11 cellular contexts compared by ENCODE assay signal in genomic region chr1:226438007-226438406, GRCh38. TPM values are rescaled to one million over a fixed set of nuclear protein-coding genes. Genes with fewer than 3 reads are reported as not detected.
DNase-seq lines count a peak whose midpoint lies in the region; ATAC-seq and TF ChIP-seq lines count a peak whose summit lies in the region.
"Had no signal": no experiment of that assay in that cellular context is flagged by ENCODE, and none has a peak within 500 bp of the region (broad histone marks: within the 10 kb centered on the region; RNA-seq: fewer than 3 reads in every experiment).

No MANE protein-coding gene starts in this region.

- RAD21 ChIA-PET in HCT116 (lab: Charles Lee; ENCODE audit: low non-redundant PET in 1 of 2, low total read pairs in 2 of 2, uncharacterized antibody in 2 of 2, unreplicated experiment in 2 of 2): no interaction called here

- H3K4me2 ChIP-seq in DOHH2 (ENCODE audit: low read length) (peak overlapping the region; percentile 99), HCT116 (ENCODE audit: low read length) (no peak overlapping the region)

- CTCF ChIA-PET in HCT116 (lab: Charles Lee): no interaction called here

- H3K4me1 Mint-ChIP-seq in glutamatergic neuron (ENCODE audit: low read depth, unreplicated experiment): peaks cover 7% of the 10 kb centered on the region
- no peaks in the 10 kb centered on the region for H3K4me1 Mint-ChIP-seq in activated T-helper 2 cell treated with anti-CD3 and anti-CD28 coated beads, Interferon-gamma antibody, Interleukin-2, Interleukin-4, amounts not matched to agents 10 μg/mL and 5 μg/mL and 100 μg/mL, durations not matched to agents 14 hours and 24 hours and 36 hours (ENCODE audit: low read depth)

- H3K36me3 ChIP-seq in DOHH2 (ENCODE audit: control insufficient read depth, low read length) (no peaks in the 10 kb centered on the region), HCT116 (ENCODE audit: control insufficient read depth in 1 of 2, insufficient read depth in 2 of 2, low read length in 2 of 2) (no peaks in the 10 kb centered on the region)

- no TSS peak for BruUV-seq in HCT116 (replicated peaks; lab: Mats Ljungman, UMichigan)

- no peak for TF ChIP-seq RAD21 in HCT116 (IDR thresholded peaks at IDR 0.05; ENCODE audit: low read depth)

- no peak for TF ChIP-seq POLR2A in HCT116 (IDR thresholded peaks at IDR 0.05; ENCODE audit: borderline replicate concordance, extremely low read depth, insufficient read depth, insufficient read length)

- H3K27me3 ChIP-seq in DOHH2 (ENCODE audit: control insufficient read depth, low read length) (no peaks in the 10 kb centered on the region), HCT116 (ENCODE audit: insufficient read depth, low read length) (no peaks in the 10 kb centered on the region)
- H3K27me3 ChIP-seq: testis had no signal

- peak; percentile 24 for TF ChIP-seq CTCF in DOHH2 (IDR thresholded peaks at IDR 0.05; ENCODE audit: low read depth, low read length, poor library complexity, severe bottlenecking)
- peak; percentile 6 to 61 (median 48); a peak in 4 of 6 replicates for TF ChIP-seq CTCF in HCT116 (IDR thresholded peaks at IDR 0.05 in 2 of 3, conservative IDR thresholded peaks at IDR 0.05 in 1 of 3; ENCODE audit: borderline replicate concordance in 1 of 3, insufficient read depth in 1 of 3, low read depth in 2 of 3, low read length in 2 of 3)
- peak; percentile 36 for TF ChIP-seq CTCF in glutamatergic neuron (IDR thresholded peaks at IDR 0.05; ENCODE audit: partially characterized antibody, unreplicated experiment)

- intact Hi-C loops in HCT116 (cut with micrococcal nuclease): no loop called here
- intact Hi-C loops in activated T-helper 2 cell treated with anti-CD3 and anti-CD28 coated beads, Interferon-gamma antibody, Interleukin-2, Interleukin-4, amounts not matched to agents 10 μg/mL and 5 μg/mL and 100 μg/mL, durations not matched to agents 14 hours and 24 hours and 36 hours (cut with micrococcal nuclease): no loop called here

- H3K36me3 Mint-ChIP-seq in glutamatergic neuron (ENCODE audit: unreplicated experiment): peaks cover 9% of the 10 kb centered on the region
- no peaks in the 10 kb centered on the region for H3K36me3 Mint-ChIP-seq in activated T-helper 2 cell treated with anti-CD3 and anti-CD28 coated beads, Interferon-gamma antibody, Interleukin-2, Interleukin-4, amounts not matched to agents 10 μg/mL and 5 μg/mL and 100 μg/mL, durations not matched to agents 14 hours and 24 hours and 36 hours (ENCODE audit: low read depth)
- H3K36me3 Mint-ChIP-seq: activated naive CD4-positive, alpha-beta T cell treated with anti-CD3 and anti-CD28 coated beads, Interleukin-2, amount 50 U/mL, for 72 hours had no signal

- no peak overlapping the region for H3K27ac Mint-ChIP-seq in glutamatergic neuron (ENCODE audit: unreplicated experiment)
- no peak overlapping the region for H3K27ac Mint-ChIP-seq in activated T-helper 2 cell treated with anti-CD3 and anti-CD28 coated beads, Interferon-gamma antibody, Interleukin-2, Interleukin-4, amounts not matched to agents 10 μg/mL and 5 μg/mL and 100 μg/mL, durations not matched to agents 14 hours and 24 hours and 36 hours
- H3K27ac Mint-ChIP-seq: activated naive CD4-positive, alpha-beta T cell treated with anti-CD3 and anti-CD28 coated beads, Interleukin-2, amount 50 U/mL, for 72 hours had no signal

- ATAC-seq in HCT116 (peak; percentile 57), HG03045 (IDR thresholded peaks at IDR 0.05; ENCODE audit: unreplicated experiment) (no peak)
- ATAC-seq: activated naive CD4-positive, alpha-beta T cell treated with anti-CD3 and anti-CD28 coated beads, Interleukin-2, amount 50 U/mL, for 72 hours had no signal

- H3K27ac ChIP-seq in DOHH2 (ENCODE audit: low read depth, low read length): peak overlapping the region; percentile 91; the same call in 1 of the 2 replicates
- no peak overlapping the region for H3K27ac ChIP-seq in HCT116 (ENCODE audit: low read depth, low read length)
- H3K27ac ChIP-seq: testis had no signal

- no peak overlapping the region for H2AFZ ChIP-seq in HCT116 (ENCODE audit: low read depth, low read length, poor library complexity, severe bottlenecking)

- no peaks in the 10 kb centered on the region for H4K20me1 ChIP-seq in DOHH2 (ENCODE audit: control insufficient read depth, insufficient read depth, low read depth, low read length)
- H4K20me1 ChIP-seq in HCT116 (ENCODE audit: insufficient read depth): no peaks in the 10 kb centered on the region

- H3F3A ChIP-seq in DOHH2 (ENCODE audit: control insufficient read depth, insufficient read depth): peaks cover 10% of the 10 kb centered on the region

- peaks cover 7% of the 10 kb centered on the region for H3K9me3 Mint-ChIP-seq in glutamatergic neuron (ENCODE audit: unreplicated experiment)
- H3K9me3 Mint-ChIP-seq in activated T-helper 2 cell treated with anti-CD3 and anti-CD28 coated beads, Interferon-gamma antibody, Interleukin-2, Interleukin-4, amounts not matched to agents 10 μg/mL and 5 μg/mL and 100 μg/mL, durations not matched to agents 14 hours and 24 hours and 36 hours: no peaks in the 10 kb centered on the region
- H3K9me3 Mint-ChIP-seq: activated naive CD4-positive, alpha-beta T cell treated with anti-CD3 and anti-CD28 coated beads, Interleukin-2, amount 50 U/mL, for 72 hours had no signal

- no peak overlapping the region for H3K9ac ChIP-seq in HCT116 (ENCODE audit: low read length)

- H3K4me3 ChIP-seq in DOHH2 (ENCODE audit: low read length): no peak overlapping the region
- H3K4me3 ChIP-seq in HCT116 (replicated peaks in 1 of 2; ENCODE audit: low read depth in 1 of 2, low read length in 2 of 2): no peak overlapping the region
- H3K4me3 ChIP-seq: testis had no signal

- H3K9me3 ChIP-seq in DOHH2 (ENCODE audit: control insufficient read depth, insufficient read depth, low read length) (peaks cover 10% of the 10 kb centered on the region; the same call in 1 of the 2 replicates), HCT116 (ENCODE audit: control insufficient read depth in 1 of 2, insufficient read depth in 1 of 2, low read depth in 1 of 2, low read length in 2 of 2) (no peaks in the 10 kb centered on the region)
- H3K9me3 ChIP-seq: testis had no signal

- H3K9me2 ChIP-seq in DOHH2 (replicated peaks; ENCODE audit: control insufficient read depth, low read length) (no peaks in the 10 kb centered on the region), HCT116 (ENCODE audit: insufficient read depth) (no peaks in the 10 kb centered on the region)

- peak; percentile 32 for DNase-seq in HCT116 (ENCODE audit: low read depth, low spot score)
- DNase-seq in SK-MEL-5 (ENCODE audit: low read depth, low spot score): peak; percentile 44
- DNase-seq in glutamatergic neuron: no peak
- DNase-seq in NCI-H2029 treated with DMSO at 0.1 percent for 48 hours (lab: John Stamatoyannopoulos, UW): no peak
- no peak for DNase-seq in activated T-helper 2 cell treated with anti-CD3 and anti-CD28 coated beads, Interferon-gamma antibody, Interleukin-2, Interleukin-4, amounts not matched to agents 10 μg/mL and 5 μg/mL and 100 μg/mL, durations not matched to agents 14 hours and 24 hours and 36 hours (ENCODE audit: low spot score)
- DNase-seq: activated CD4-positive, alpha-beta T cell treated with anti-CD3 and anti-CD28 coated beads for 48 hours; occipital lobe; testis had no signal

- in situ Hi-C loops in SK-MEL-5 (cut with HindIII; ENCODE audit: low pct_unique_long_range_greater_than_20kb, low sequenced_read_pairs): loop anchor here (25.0 kb wide), 1 partner anchor 99 kb away; the partner anchor contains the start of gene STUM

- H3K79me2 ChIP-seq in DOHH2 (ENCODE audit: control insufficient read depth, low read length): no peaks in the 10 kb centered on the region
- H3K79me2 ChIP-seq in HCT116 (ENCODE audit: insufficient read depth, low read length): no peaks in the 10 kb centered on the region

- H3K4me1 ChIP-seq in DOHH2 (ENCODE audit: control insufficient read depth, low read length) (peaks cover 73% of the 10 kb centered on the region), HCT116 (ENCODE audit: control insufficient read depth in 1 of 2, insufficient read depth in 2 of 2, low read length in 2 of 2) (peaks cover 10 to 17% of the 10 kb centered on the region in 2 experiments)
- H3K4me1 ChIP-seq: testis had no signal

- H3K4me3 Mint-ChIP-seq in glutamatergic neuron (ENCODE audit: unreplicated experiment): no peak overlapping the region
- no peak overlapping the region for H3K4me3 Mint-ChIP-seq in activated T-helper 2 cell treated with anti-CD3 and anti-CD28 coated beads, Interferon-gamma antibody, Interleukin-2, Interleukin-4, amounts not matched to agents 10 μg/mL and 5 μg/mL and 100 μg/mL, durations not matched to agents 14 hours and 24 hours and 36 hours (ENCODE audit: low read depth)

- POLR2A ChIA-PET in HCT116 (lab: Charles Lee): no interaction called here

- H3K27me3 Mint-ChIP-seq in glutamatergic neuron (ENCODE audit: unreplicated experiment): peaks cover 4% of the 10 kb centered on the region
- peaks cover 26% of the 10 kb centered on the region for H3K27me3 Mint-ChIP-seq in activated T-helper 2 cell treated with anti-CD3 and anti-CD28 coated beads, Interferon-gamma antibody, Interleukin-2, Interleukin-4, amounts not matched to agents 10 μg/mL and 5 μg/mL and 100 μg/mL, durations not matched to agents 14 hours and 24 hours and 36 hours (ENCODE audit: low read depth)

TF ChIP-seq in HCT116, 20 proteins besides CTCF, POLR2A, EP300 and RAD21 (continues in another document):
- TF ChIP-seq EZH2 (IDR thresholded peaks at IDR 0.05) (no peak), ZFX (IDR thresholded peaks at IDR 0.05) (no peak), EGR1 (IDR thresholded peaks at IDR 0.05; ENCODE audit: low read depth) (no peak), JUND (IDR thresholded peaks at IDR 0.05) (no peak), CBX3 (IDR thresholded peaks at IDR 0.05; ENCODE audit: low read depth) (no peak)

RNA-seq across cellular contexts. Expression of gene PARP1, which starts 30.1 kb away (rescaled TPM):
- total RNA-seq in HCT116 (2021; ENCODE audit: unreplicated experiment) (213 TPM), glutamatergic neuron (ENCODE audit: unreplicated experiment) (168 TPM)
- polyA plus RNA-seq in HCT116 (2012): 117 and 142 TPM in 2 replicates
- 140 and 142 TPM in 2 replicates for total RNA-seq in SK-MEL-5 (2014; rRNA removed; shearing (Covaris generic))
- polyA plus RNA-seq in SK-MEL-5 (2015; cell fraction: cytosol; rRNA removed): 303 and 319 TPM in 2 replicates
- 76.1 and 93.4 TPM in 2 replicates for polyA plus RNA-seq in SK-MEL-5 (2015; cell fraction: nucleus; rRNA removed)
- 194 and 197 TPM in 2 replicates for total RNA-seq in activated T-helper 2 cell treated with anti-CD3 and anti-CD28 coated beads, Interferon-gamma antibody, Interleukin-2, Interleukin-4, amounts not matched to agents 10 μg/mL and 5 μg/mL and 100 μg/mL, durations not matched to agents 14 hours and 24 hours and 36 hours

Comparison
In these comparisons a context has a peak if more than half of its experiments do, and no peak if none do; other contexts are left out.
1. DNase-seq: peak in HCT116 (single experiment) and SK-MEL-5 (single experiment); none in glutamatergic neuron (single experiment), NCI-H2029 treated with DMSO at 0.1 percent for 48 hours (single experiment) and activated T-helper 2 cell treated with anti-CD3 and anti-CD28 coated beads, Interferon-gamma antibody, Interleukin-2, Interleukin-4, amounts not matched to agents 10 μg/mL and 5 μg/mL and 100 μg/mL, durations not matched to agents 14 hours and 24 hours and 36 hours (single experiment).
2. Peak in every context shown above with its lines, with median percentiles within 50 percentile points of each other: CTCF ChIP-seq.